8 cellular contexts compared by ENCODE assay signal in the genomic region with DNA sequence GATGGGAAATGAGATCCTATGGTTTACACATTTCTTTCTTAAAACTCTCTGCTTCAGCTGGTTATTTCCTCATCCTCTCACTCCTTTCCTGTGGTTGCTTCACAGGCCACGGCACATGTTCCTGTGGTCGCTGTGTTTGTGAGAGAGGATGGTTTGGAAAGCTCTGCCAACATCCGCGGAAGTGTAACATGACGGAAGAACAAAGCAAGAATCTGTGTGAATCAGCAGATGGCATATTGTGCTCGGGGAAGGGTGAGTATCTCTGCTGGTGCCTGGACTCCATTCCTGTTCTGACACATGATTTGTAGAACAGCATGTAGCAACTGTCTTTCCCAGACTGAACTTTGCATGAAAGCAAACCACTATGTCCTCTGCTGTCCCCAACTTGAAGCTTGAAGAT.
DNase-seq lines count a peak whose midpoint lies in the region; ATAC-seq, FAIRE-seq and TF ChIP-seq lines count a peak whose summit lies in the region.

No MANE protein-coding gene starts in this region.

- no peaks in the 10 kb centered on the region for H3K27me3 ChIP-seq in colonic mucosa

- H3K27ac ChIP-seq in kidney (ENCODE audit: low read depth in 2 of 2, low read length in 2 of 2) (no peak overlapping the region), colonic mucosa (no peak overlapping the region)

- ATAC-seq in GM19351 (IDR thresholded peaks at IDR 0.05; ENCODE audit: unreplicated experiment) = no peak

- H3K36me3 Mint-ChIP-seq in HFFc6 (ENCODE audit: low read depth) = peaks cover 53% of the 10 kb centered on the region
- no peaks in the 10 kb centered on the region for H3K36me3 Mint-ChIP-seq in glutamatergic neuron (ENCODE audit: unreplicated experiment)

- peak overlapping the region; percentile 35 for H3K4me3 Mint-ChIP-seq in HFFc6
- H3K4me3 Mint-ChIP-seq in glutamatergic neuron (ENCODE audit: unreplicated experiment) = no peak overlapping the region

- intact Hi-C loops in kidney (cut with DNase I) = no loop called here
- intact Hi-C loops in colonic mucosa (cut with DNase I) = no loop called here

- no peak for TF ChIP-seq CTCF in HFFc6 (IDR thresholded peaks at IDR 0.05)
- no peak for TF ChIP-seq CTCF in glutamatergic neuron (IDR thresholded peaks at IDR 0.05; ENCODE audit: partially characterized antibody, unreplicated experiment)
- no peak for TF ChIP-seq CTCF in kidney (IDR thresholded peaks at IDR 0.05; ENCODE audit: borderline replicate concordance, extremely low read depth, insufficient read depth)
- TF ChIP-seq CTCF in colonic mucosa (IDR thresholded peaks at IDR 0.05) = no peak

- peaks cover 0 to 5% of the 10 kb centered on the region in 2 donors for H3K4me1 ChIP-seq in kidney (ENCODE audit: control insufficient read depth in 1 of 2, insufficient read depth in 1 of 2, low read depth in 1 of 2, low read length in 2 of 2)
- H3K4me1 ChIP-seq in colonic mucosa = no peaks in the 10 kb centered on the region

- H3K4me1 Mint-ChIP-seq in HFFc6 (ENCODE audit: low read depth) = peaks cover 31% of the 10 kb centered on the region
- H3K4me1 Mint-ChIP-seq in glutamatergic neuron (ENCODE audit: low read depth, unreplicated experiment) = peaks cover 27% of the 10 kb centered on the region

- DNase-seq in AG08396 (ENCODE audit: low spot score) = peak; percentile 81
- DNase-seq in HFFc6 = peak; percentile 88
- peak; percentile 2 for DNase-seq in T1000 (lab: John Stamatoyannopoulos, UW)
- no peak for DNase-seq in glutamatergic neuron
- DNase-seq in kidney = no peak
- no peak for DNase-seq in GM12891 (ENCODE audit: insufficient read length, low spot score)
- DNase-seq in colonic mucosa = no peak

- TF ChIP-seq POLR2A in GM12891 (IDR thresholded peaks at IDR 0.05; ENCODE audit: low read depth, low read length) = no peak

- H3K36me3 ChIP-seq in kidney (ENCODE audit: control insufficient read depth in 1 of 2, insufficient read depth in 2 of 2, low read length in 2 of 2) = no peaks in the 10 kb centered on the region
- H3K36me3 ChIP-seq in colonic mucosa = no peaks in the 10 kb centered on the region

- H3K27ac Mint-ChIP-seq in HFFc6 = peak overlapping the region; percentile 74
- H3K27ac Mint-ChIP-seq in glutamatergic neuron (ENCODE audit: unreplicated experiment) = peak overlapping the region; percentile 49

- H3K9ac ChIP-seq in kidney (ENCODE audit: low read length in 2 of 2) = no peak overlapping the region
- no peak overlapping the region for H3K9ac ChIP-seq in colonic mucosa (ENCODE audit: low read depth in 2 of 2, low read length in 2 of 2)

- H3K27me3 Mint-ChIP-seq in HFFc6 (ENCODE audit: insufficient read depth) (peaks cover 3% of the 10 kb centered on the region; the same call in 1 of the 2 replicates), glutamatergic neuron (ENCODE audit: unreplicated experiment) (peaks cover 4% of the 10 kb centered on the region)

- H3K9me3 ChIP-seq in kidney (ENCODE audit: control insufficient read depth in 1 of 2, low read length in 2 of 2) (no peaks in the 10 kb centered on the region), colonic mucosa (no peaks in the 10 kb centered on the region)

- no peaks in the 10 kb centered on the region for H3K9me3 Mint-ChIP-seq in HFFc6
- H3K9me3 Mint-ChIP-seq in glutamatergic neuron (ENCODE audit: unreplicated experiment) = peaks cover 3% of the 10 kb centered on the region

- FAIRE-seq in kidney (lab: Jason Lieb, UNC) (no peak), GM12891 (lab: Jason Lieb, UNC) (no peak)

- H3K4me3 ChIP-seq in kidney (ENCODE audit: low read length in 2 of 2) (no peak overlapping the region), colonic mucosa (no peak overlapping the region)

TF ChIP-seq in GM12891, 5 proteins besides CTCF, POLR2A, EP300 and RAD21:
- TF ChIP-seq POLR2AphosphoS5 (IDR thresholded peaks at IDR 0.05; ENCODE audit: low read depth, low read length) (no peak), PAX5 (IDR thresholded peaks at IDR 0.05; ENCODE audit: insufficient read depth, low read length, severe bottlenecking) (no peak), SPI1 (IDR thresholded peaks at IDR 0.05; ENCODE audit: low read depth, low read length) (no peak), TAF1 (IDR thresholded peaks at IDR 0.05; ENCODE audit: low read depth, low read length) (no peak), POU2F2 (IDR thresholded peaks at IDR 0.05; ENCODE audit: low read depth, low read length) (no peak)

Comparison
In these comparisons a context has a peak if more than half of its experiments do, and no peak if none do; other contexts are left out.
1. DNase-seq: peak in AG08396 (single experiment), HFFc6 (single experiment) and T1000 (single experiment); none in glutamatergic neuron (single experiment), kidney (single experiment), GM12891 (single experiment) and colonic mucosa (single experiment).